In genomic region chr1:48205547-48205946, GRCh38 we compare ENCODE assay signal across 23 cellular contexts. TPM values are rescaled to one million over a fixed set of nuclear protein-coding genes. Genes with fewer than 3 reads are reported as not detected.
DNase-seq lines count a peak whose midpoint lies in the region; TF ChIP-seq lines count a peak whose summit lies in the region.
"Had no signal": no experiment of that assay in that cellular context is flagged by ENCODE, and none has a peak within 500 bp of the region (broad histone marks: within the 10 kb centered on the region; RNA-seq: fewer than 3 reads in every experiment).

No MANE protein-coding gene starts in this region.

- H3K27ac ChIP-seq in stomach, result no peak overlapping the region
- H3K27ac ChIP-seq: 22Rv1; BLaER1 treated with 17β-estradiol and CSF1 and Interleukin-3, amounts not matched to agents 10 nM and 100 nM had no signal

- no peaks in the 10 kb centered on the region for H3K36me3 Mint-ChIP-seq in osteocyte (ENCODE audit: unreplicated experiment)
- H3K36me3 Mint-ChIP-seq: CD14-positive monocyte; CD8-positive, alpha-beta memory T cell had no signal

- TF ChIP-seq POLR2A in stomach (IDR thresholded peaks at IDR 0.05), result no peak

- H3K4me3 ChIP-seq in fibroblast of mammary gland (ENCODE audit: control insufficient read depth, low read depth, low read length) (no peak overlapping the region), stomach (no peak overlapping the region)
- H3K4me3 ChIP-seq: BLaER1 treated with 17β-estradiol and CSF1 and Interleukin-3, amounts not matched to agents 10 nM and 100 nM; GM12878 had no signal

- TF ChIP-seq EP300 in stomach (IDR thresholded peaks at IDR 0.05), result no peak

- H3K27me3 Mint-ChIP-seq in osteocyte (ENCODE audit: unreplicated experiment), result peaks cover 5% of the 10 kb centered on the region
- H3K27me3 Mint-ChIP-seq: CD4-positive, alpha-beta T cell had no signal

- H3K9me3 ChIP-seq in stomach, result no peaks in the 10 kb centered on the region
- H3K9me3 ChIP-seq: BE2C; BLaER1 treated with 17β-estradiol and CSF1 and Interleukin-3, amounts not matched to agents 10 nM and 100 nM had no signal

- no peaks in the 10 kb centered on the region for H3K27me3 ChIP-seq in stomach
- H3K27me3 ChIP-seq: BE2C had no signal

- H3K27ac Mint-ChIP-seq in osteocyte (ENCODE audit: unreplicated experiment), result no peak overlapping the region
- H3K27ac Mint-ChIP-seq: CD14-positive monocyte; CD4-positive, alpha-beta T cell; CD8-positive, alpha-beta memory T cell had no signal

- no peak for TF ChIP-seq CTCF in fibroblast of mammary gland (conservative IDR thresholded peaks at IDR 0.05; ENCODE audit: control insufficient read depth, insufficient read depth, low read depth, low read length)
- TF ChIP-seq CTCF in osteocyte (IDR thresholded peaks at IDR 0.05), result no peak
- no peak for TF ChIP-seq CTCF in stomach (IDR thresholded peaks at IDR 0.05)

- 82 to 90% (median 87%) methylated on average over 4 to 5 of the region's 5 CpGs for WGBS in stomach, 5 donors

- H3K9me3 Mint-ChIP-seq in osteocyte (ENCODE audit: unreplicated experiment), result no peaks in the 10 kb centered on the region
- H3K9me3 Mint-ChIP-seq: CD14-positive monocyte; CD4-positive, alpha-beta T cell; CD8-positive, alpha-beta memory T cell had no signal

- intact Hi-C loops in stomach (cut with DNase I; ENCODE audit: low total_unique reads), result no loop called here

- H3K4me1 Mint-ChIP-seq in osteocyte (ENCODE audit: unreplicated experiment), result no peaks in the 10 kb centered on the region
- H3K4me1 Mint-ChIP-seq: CD14-positive monocyte; CD8-positive, alpha-beta memory T cell had no signal

- H3K4me3 Mint-ChIP-seq in osteocyte (ENCODE audit: unreplicated experiment), result no peak overlapping the region
- H3K4me3 Mint-ChIP-seq: CD14-positive monocyte; CD4-positive, alpha-beta T cell; CD8-positive, alpha-beta memory T cell had no signal

- peaks cover 0 to 4% (median 0%) of the 10 kb centered on the region in 4 donors for H3K4me1 ChIP-seq in stomach
- H3K4me1 ChIP-seq: BE2C; BLaER1 treated with 17β-estradiol and CSF1 and Interleukin-3, amounts not matched to agents 10 nM and 100 nM had no signal

- no peaks in the 10 kb centered on the region for H3K36me3 ChIP-seq in stomach
- H3K36me3 ChIP-seq: BE2C; BLaER1 treated with 17β-estradiol and CSF1 and Interleukin-3, amounts not matched to agents 10 nM and 100 nM had no signal

- DNase-seq in NCI-H82 (lab: John Stamatoyannopoulos, UW), result peak; percentile 18
- no peak for DNase-seq in NCI-H82 treated with DMSO at 0.1 percent for 48 hours (lab: John Stamatoyannopoulos, UW; ENCODE audit: unreplicated experiment)
- peak; percentile 10 for DNase-seq in amniotic epithelial cell (ENCODE audit: low read depth)
- DNase-seq in fibroblast of mammary gland (ENCODE audit: low read depth), result peak; percentile 23
- DNase-seq in osteocyte (ENCODE audit: extremely low spot score, unreplicated experiment), result peak; percentile 57
- DNase-seq in stomach, result no peak
- no peak for DNase-seq in AG08396 (ENCODE audit: low spot score)
- DNase-seq in activated CD8-positive, alpha-beta memory T cell treated with anti-CD3 and anti-CD28 coated beads for 24 hours, result no peak
- DNase-seq: AML-193; BE2C; CD4-positive, alpha-beta T cell; CD8-positive, alpha-beta memory T cell; DMS 273 treated with DMSO at 0.1 percent for 48 hours; EL; GDM1; GOT3; H7; HCEC 1CT had no signal

RNA-seq across cellular contexts. Expression of gene SLC5A9, which starts 17.0 kb away (rescaled TPM):
- total RNA-seq in osteocyte (not detected in 2 replicates), stomach (1 to 10 TPM in 2 of 5 donors, not detected in 3; 1.7 to 1.8 TPM)
- under 1 TPM; 0.28 to 0.92 (median 0.37) TPM for polyA plus RNA-seq in stomach
- total RNA-seq: CD4-positive, alpha-beta T cell; CD8-positive, alpha-beta memory T cell; GM12878 had no signal
- polyA plus RNA-seq: AG04450; CD8-positive, alpha-beta memory T cell had no signal

Comparison
In these comparisons a context has a peak if more than half of its experiments do, and no peak if none do; other contexts are left out.
1. DNase-seq: peak in NCI-H82 (single experiment), amniotic epithelial cell (single experiment), fibroblast of mammary gland (single experiment) and osteocyte (single experiment); none in NCI-H82 treated with DMSO at 0.1 percent for 48 hours (single experiment), stomach (single experiment), AG08396 (single experiment) and activated CD8-positive, alpha-beta memory T cell treated with anti-CD3 and anti-CD28 coated beads for 24 hours (single experiment).